ENCODE assay signal across 1 cellular context in the genomic region with DNA sequence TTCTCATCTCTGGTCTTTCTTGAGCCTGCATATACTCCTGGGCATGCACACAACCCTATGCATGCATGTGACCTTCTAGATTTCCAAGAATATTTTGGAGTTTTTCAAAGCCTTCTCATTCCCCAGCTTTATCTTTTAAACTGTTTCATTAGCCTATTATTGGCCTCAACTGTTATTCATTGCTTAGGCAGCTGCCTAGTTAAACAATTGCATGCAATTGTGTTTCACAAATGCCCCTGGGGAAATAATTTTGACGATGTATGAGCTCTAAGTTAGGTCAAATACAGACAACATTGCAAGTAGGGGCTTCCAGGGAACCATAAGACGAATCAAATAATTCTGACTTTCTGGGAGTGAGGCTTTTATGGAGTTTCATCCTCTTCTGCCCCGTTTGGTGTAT.
TF ChIP-seq lines count a peak whose summit lies in the region.

No MANE protein-coding gene starts in this region.

TF ChIP-seq in A549, 52 proteins besides CTCF, POLR2A, EP300 and RAD21:
- TF ChIP-seq MYC (IDR thresholded peaks at IDR 0.05; ENCODE audit: borderline replicate concordance, low read length) = no peak
- TF ChIP-seq PHF8 (IDR thresholded peaks at IDR 0.05; ENCODE audit: borderline replicate concordance, low read depth) = no peak
- no peak for TF ChIP-seq RFX5 (IDR thresholded peaks at IDR 0.05)
- TF ChIP-seq TP53 (CRISPR knock-in tag; IDR thresholded peaks at IDR 0.05) = no peak
- TF ChIP-seq CEBPB (IDR thresholded peaks at IDR 0.05) = no peak
- TF ChIP-seq POLR2AphosphoS2 (conservative IDR thresholded peaks at IDR 0.05; ENCODE audit: low read length) = no peak
- TF ChIP-seq CBX8 (IDR thresholded peaks at IDR 0.05) = no peak
- TF ChIP-seq FOSL2 (IDR thresholded peaks at IDR 0.05) = no peak
- no peak for TF ChIP-seq FOSL2 (CRISPR knock-in tag; IDR thresholded peaks at IDR 0.05)
- TF ChIP-seq MAZ (IDR thresholded peaks at IDR 0.05; ENCODE audit: borderline replicate concordance, low read depth, low read length) = no peak
